20 cellular contexts compared by ENCODE assay signal in the genomic region with DNA sequence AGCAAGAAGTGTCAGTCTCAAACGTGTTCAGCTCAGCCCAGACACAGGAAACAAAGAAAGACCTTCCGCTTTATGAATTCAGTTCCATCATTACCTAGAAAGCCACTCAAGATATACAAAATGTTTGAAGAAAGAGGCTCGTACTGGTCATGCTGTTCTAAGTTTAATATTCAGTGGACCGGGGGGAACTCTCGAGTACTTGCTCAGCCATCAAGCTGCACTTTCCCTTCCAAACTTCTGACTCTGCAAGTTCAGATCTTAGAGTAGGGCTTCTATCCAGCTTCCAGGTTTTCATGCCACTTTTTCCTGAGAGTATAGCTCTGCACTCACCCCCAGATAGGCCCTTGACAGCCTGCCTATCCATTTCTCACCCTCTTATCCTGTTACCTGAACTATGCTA.
"Had no signal": no experiment of that assay in that cellular context is flagged by ENCODE, and none has a peak within 500 bp of the region (broad histone marks: within the 10 kb centered on the region; RNA-seq: fewer than 3 reads in every experiment).

No MANE protein-coding gene starts in this region.

- H3K36me3 ChIP-seq: SJCRH30 had no signal

- H3K4me1 ChIP-seq: SJCRH30 had no signal

- H3K27me3 ChIP-seq: SJCRH30 had no signal

- DNase-seq: KBM-7; MV-4-11; NCI-H1048; NCI-H1105 treated with DMSO at 0.1 percent for 48 hours; NCI-H146; NCI-H1694 treated with DMSO at 0.1 percent for 48 hours; NCI-H1930; NCI-H2081; NCI-H2107; NCI-H2227 treated with DMSO at 0.1 percent for 48 hours; NCI-H446; NCI-H510A; NCI-H524 treated with DMSO at 0.1 percent for 48 hours; NCI-H69; NCI-H774; NK-92 treated with Interleukin-12 subunit alpha and Interleukin-12 subunit beta, amount 100 ng/mL, for 24 hours; PC-3; SHP77 treated with DMSO at 0.1 percent for 48 hours; SJCRH30 had no signal

- H3K27ac ChIP-seq: RWPE1, SJCRH30 had no signal

- H3K4me3 ChIP-seq: SJCRH30 had no signal

- H3K9me3 ChIP-seq: SJCRH30 had no signal
